8 cellular contexts compared by ENCODE assay signal in genomic region chrX:133335027-133335426, GRCh38.
DNase-seq lines count a peak whose midpoint lies in the region; ATAC-seq lines count a peak whose summit lies in the region.

No MANE protein-coding gene starts in this region.

- no peak overlapping the region for H3K4me3 ChIP-seq in Jurkat, Clone E6-1 (ENCODE audit: low read length)

- H3K27me3 Mint-ChIP-seq in activated naive CD8-positive, alpha-beta T cell treated with anti-CD3 and anti-CD28 coated beads for 36 hours: no peaks in the 10 kb centered on the region

- H3K4me3 Mint-ChIP-seq in activated naive CD8-positive, alpha-beta T cell treated with anti-CD3 and anti-CD28 coated beads for 36 hours: no peak overlapping the region

- no peaks in the 10 kb centered on the region for H3K4me1 Mint-ChIP-seq in activated naive CD8-positive, alpha-beta T cell treated with anti-CD3 and anti-CD28 coated beads for 36 hours

- H3K9me3 Mint-ChIP-seq in activated naive CD8-positive, alpha-beta T cell treated with anti-CD3 and anti-CD28 coated beads for 36 hours: no peaks in the 10 kb centered on the region

- ATAC-seq in HG03025 (IDR thresholded peaks at IDR 0.05; ENCODE audit: low FRiP score, unreplicated experiment): no peak

- DNase-seq in DMS153 treated with DMSO at 0.1 percent for 48 hours (lab: John Stamatoyannopoulos, UW; ENCODE audit: unreplicated experiment): peak; percentile 11
- no peak for DNase-seq in DMS153 (lab: John Stamatoyannopoulos, UW)
- DNase-seq in Jurkat, Clone E6-1 (ENCODE audit: low read depth, low spot score): peak; percentile 18
- peak; percentile 0 for DNase-seq in activated naive CD8-positive, alpha-beta T cell treated with anti-CD3 and anti-CD28 coated beads for 36 hours
- peak; percentile 37 for DNase-seq in kidney tubule cell (ENCODE audit: low spot score)
- DNase-seq in HK-2 (ENCODE audit: unreplicated experiment): no peak
- DNase-seq in COR-L47 (lab: John Stamatoyannopoulos, UW): no peak

- H3K27ac Mint-ChIP-seq in activated naive CD8-positive, alpha-beta T cell treated with anti-CD3 and anti-CD28 coated beads for 36 hours: no peak overlapping the region

- H3K36me3 Mint-ChIP-seq in activated naive CD8-positive, alpha-beta T cell treated with anti-CD3 and anti-CD28 coated beads for 36 hours: no peaks in the 10 kb centered on the region

Comparison
In these comparisons a context has a peak if more than half of its experiments do, and no peak if none do; other contexts are left out.
1. DNase-seq: peak in DMS153 treated with DMSO at 0.1 percent for 48 hours (single experiment), Jurkat, Clone E6-1 (single experiment), activated naive CD8-positive, alpha-beta T cell treated with anti-CD3 and anti-CD28 coated beads for 36 hours (single experiment) and kidney tubule cell (single experiment); none in DMS153 (single experiment), HK-2 (single experiment) and COR-L47 (single experiment).